Comparison of ENCODE assay signal across 19 cellular contexts in the genomic region with DNA sequence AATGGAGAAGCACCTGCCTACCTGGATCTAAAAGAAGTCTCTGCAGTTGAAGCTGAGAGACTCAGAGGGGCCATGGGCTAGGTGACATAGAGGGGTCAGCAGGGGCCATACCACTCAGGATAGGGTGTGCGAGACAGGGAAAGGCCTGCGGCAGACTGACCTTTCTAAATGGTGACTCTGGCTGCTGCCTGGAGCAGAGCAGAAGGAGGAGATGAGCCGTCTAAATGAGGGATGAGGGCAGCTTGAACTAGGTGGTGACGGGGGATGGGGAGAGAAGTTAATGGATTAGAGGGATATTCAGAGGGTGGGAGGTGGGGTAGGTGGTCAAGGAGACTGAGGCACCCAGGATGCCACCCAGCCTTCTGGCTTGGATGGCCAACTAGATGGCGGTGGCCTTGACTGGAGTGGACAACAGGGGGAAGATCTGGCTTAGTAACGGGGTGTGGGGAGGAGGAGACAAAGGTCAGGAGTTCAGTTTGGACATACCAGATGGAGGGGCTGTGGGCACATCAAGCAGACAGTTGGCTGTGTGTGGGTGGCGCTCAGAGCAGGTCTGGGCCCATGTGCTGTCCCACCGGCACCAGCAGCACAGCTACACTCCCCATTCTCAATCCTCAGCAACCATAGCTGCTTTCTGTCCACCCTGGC. TPM values are rescaled to one million over a fixed set of nuclear protein-coding genes. Genes with fewer than 3 reads are reported as not detected.
DNase-seq lines count a peak whose midpoint lies in the region; ATAC-seq and TF ChIP-seq lines count a peak whose summit lies in the region.
"Had no signal": no experiment of that assay in that cellular context is flagged by ENCODE, and none has a peak within 500 bp of the region (broad histone marks: within the 10 kb centered on the region; RNA-seq: fewer than 3 reads in every experiment).

No MANE protein-coding gene starts in this region.

- H2BK20ac ChIP-seq in IMR-90 (ENCODE audit: low read depth, low read length): no peak overlapping the region

- H3K4me1 ChIP-seq in IMR-90 (ENCODE audit: control insufficient read depth, insufficient read depth, low read length) (no peaks in the 10 kb centered on the region), lung (ENCODE audit: control insufficient read depth in 2 of 2, insufficient read depth in 2 of 2, low read length in 2 of 2) (peaks cover 0 to 4% of the 10 kb centered on the region in 2 donors)

- H3K9me1 ChIP-seq in IMR-90 (ENCODE audit: insufficient read depth, low read length): peaks cover 7% of the 10 kb centered on the region

- peaks cover 70% of the 10 kb centered on the region for H3K4me1 Mint-ChIP-seq in dendritic cell treated with granulocyte-macrophage colony-stimulating factor and Interleukin-4, amounts not matched to agents 40 ng/mL and 50 ng/mL, for 4 days (ENCODE audit: low read depth)
- H3K4me1 Mint-ChIP-seq in stimulated activated memory B cell treated with anti-CD40 and anti-IgM and Interleukin-4, amounts not matched to agents 10 μg/mL and 1 μg/mL and 100 μg/mL, for 72 hours: peaks cover 23% of the 10 kb centered on the region
- H3K4me1 Mint-ChIP-seq in activated CD8-positive, alpha-beta T cell treated with anti-CD3 and anti-CD28 coated beads, Interleukin-2, amount 10 ng/mL, durations not matched to agents 7 days and 5 days (ENCODE audit: low read depth): peaks cover 25% of the 10 kb centered on the region

- H3K4me3 Mint-ChIP-seq in dendritic cell treated with granulocyte-macrophage colony-stimulating factor and Interleukin-4, amounts not matched to agents 40 ng/mL and 50 ng/mL, for 4 days: no peak overlapping the region
- H3K4me3 Mint-ChIP-seq in stimulated activated memory B cell treated with anti-CD40 and anti-IgM and Interleukin-4, amounts not matched to agents 10 μg/mL and 1 μg/mL and 100 μg/mL, for 72 hours: no peak overlapping the region
- H3K4me3 Mint-ChIP-seq in activated CD8-positive, alpha-beta T cell treated with anti-CD3 and anti-CD28 coated beads, Interleukin-2, amount 10 ng/mL, durations not matched to agents 7 days and 5 days: no peak overlapping the region
- H3K4me3 Mint-ChIP-seq: CD14-positive monocyte had no signal

- no peaks in the 10 kb centered on the region for H3K36me3 Mint-ChIP-seq in dendritic cell treated with granulocyte-macrophage colony-stimulating factor and Interleukin-4, amounts not matched to agents 40 ng/mL and 50 ng/mL, for 4 days (ENCODE audit: low read depth)
- no peaks in the 10 kb centered on the region for H3K36me3 Mint-ChIP-seq in stimulated activated memory B cell treated with anti-CD40 and anti-IgM and Interleukin-4, amounts not matched to agents 10 μg/mL and 1 μg/mL and 100 μg/mL, for 72 hours
- no peaks in the 10 kb centered on the region for H3K36me3 Mint-ChIP-seq in activated CD8-positive, alpha-beta T cell treated with anti-CD3 and anti-CD28 coated beads, Interleukin-2, amount 10 ng/mL, durations not matched to agents 7 days and 5 days (ENCODE audit: low read depth)

- TF ChIP-seq RAD21 in IMR-90 (IDR thresholded peaks at IDR 0.05; ENCODE audit: low read length): no peak

- H3K9me3 Mint-ChIP-seq in dendritic cell treated with granulocyte-macrophage colony-stimulating factor and Interleukin-4, amounts not matched to agents 40 ng/mL and 50 ng/mL, for 4 days: no peaks in the 10 kb centered on the region
- no peaks in the 10 kb centered on the region for H3K9me3 Mint-ChIP-seq in stimulated activated memory B cell treated with anti-CD40 and anti-IgM and Interleukin-4, amounts not matched to agents 10 μg/mL and 1 μg/mL and 100 μg/mL, for 72 hours
- no peaks in the 10 kb centered on the region for H3K9me3 Mint-ChIP-seq in activated CD8-positive, alpha-beta T cell treated with anti-CD3 and anti-CD28 coated beads, Interleukin-2, amount 10 ng/mL, durations not matched to agents 7 days and 5 days (ENCODE audit: insufficient read depth)

- peak overlapping the region; percentile 80 for H3K27ac Mint-ChIP-seq in dendritic cell treated with granulocyte-macrophage colony-stimulating factor and Interleukin-4, amounts not matched to agents 40 ng/mL and 50 ng/mL, for 4 days
- H3K27ac Mint-ChIP-seq in stimulated activated memory B cell treated with anti-CD40 and anti-IgM and Interleukin-4, amounts not matched to agents 10 μg/mL and 1 μg/mL and 100 μg/mL, for 72 hours: peak overlapping the region; percentile 2
- no peak overlapping the region for H3K27ac Mint-ChIP-seq in activated CD8-positive, alpha-beta T cell treated with anti-CD3 and anti-CD28 coated beads, Interleukin-2, amount 10 ng/mL, durations not matched to agents 7 days and 5 days

- BruUV-seq in IMR-90 (replicated peaks; lab: Mats Ljungman, UMichigan): no TSS peak

- no peaks in the 10 kb centered on the region for H3K36me3 ChIP-seq in IMR-90 (ENCODE audit: control insufficient read depth, insufficient read depth, low read length)
- H3K36me3 ChIP-seq in lung (ENCODE audit: control insufficient read depth in 2 of 2, insufficient read depth in 2 of 2, low read length in 2 of 2): no peaks in the 10 kb centered on the region
- H3K36me3 ChIP-seq: Peyer's patch had no signal

- POLR2A ChIA-PET in IMR-90 (lab: Charles Lee; ENCODE audit: unreplicated experiment): no interaction called here
- POLR2A ChIA-PET in activated CD8-positive, alpha-beta T cell treated with anti-CD3 and anti-CD28 coated beads, Interleukin-2, amount 10 ng/mL, durations not matched to agents 7 days and 5 days (lab: Charles Lee): no interaction called here

- in situ Hi-C loops in IMR-90 (cut with MboI; ENCODE audit: low sequenced_read_pairs): no loop called here

- TF ChIP-seq CTCF in IMR-90 (conservative IDR thresholded peaks at IDR 0.05; ENCODE audit: low read depth, low read length) (no peak), lung (IDR thresholded peaks at IDR 0.05; ENCODE audit: control extremely low read depth, extremely low read depth) (no peak)

- H3K56ac ChIP-seq in IMR-90 (ENCODE audit: extremely low read depth, insufficient read depth, low read length): no peak overlapping the region

- H2AK5ac ChIP-seq in IMR-90 (ENCODE audit: low read depth, low read length): no peak overlapping the region

- H2BK120ac ChIP-seq in IMR-90 (ENCODE audit: low read depth, low read length): no peak overlapping the region

- peak overlapping the region; percentile 23 for H2AFZ ChIP-seq in IMR-90 (replicated peaks; ENCODE audit: low read length, poor library complexity)

- no peak for TF ChIP-seq POLR2A in IMR-90 (IDR thresholded peaks at IDR 0.05; ENCODE audit: low read depth, low read length)

- H2BK15ac ChIP-seq in IMR-90 (ENCODE audit: low read depth, low read length): no peak overlapping the region

- peaks cover 12% of the 10 kb centered on the region; the same call in 1 of the 2 replicates for H3K27me3 ChIP-seq in IMR-90 (ENCODE audit: control insufficient read depth, insufficient read depth, low read length)
- no peaks in the 10 kb centered on the region for H3K27me3 ChIP-seq in lung (ENCODE audit: control insufficient read depth, insufficient read depth)
- H3K27me3 ChIP-seq: Peyer's patch had no signal

- WGBS in IMR-90 (ENCODE audit: extremely low coverage in 2 of 2, insufficient read length in 1 of 2), 2 experiments: 50% methylated on average over 4 of the region's 8 CpGs; no CpG with 5 or more reads in 1 of the 2 experiments
- WGBS in lung, 2 donors: 78 to 86% methylated on average over 8 of the region's 8 CpGs

- no peak overlapping the region for H3K14ac ChIP-seq in IMR-90 (replicated peaks; ENCODE audit: low read depth, low read length)

- H4K20me1 ChIP-seq in IMR-90 (ENCODE audit: insufficient read depth, low read length): no peaks in the 10 kb centered on the region

- intact Hi-C loops in IMR-90 (cut with micrococcal nuclease): no loop called here
- intact Hi-C loops in dendritic cell treated with granulocyte-macrophage colony-stimulating factor and Interleukin-4, amounts not matched to agents 40 ng/mL and 50 ng/mL, for 4 days (cut with micrococcal nuclease): no loop called here

- no peak overlapping the region for H4K8ac ChIP-seq in IMR-90 (ENCODE audit: low read depth in 2 of 2, low read length in 2 of 2)

- CTCF ChIA-PET in IMR-90 (lab: Yijun Ruan, JAX): no interaction called here
- CTCF ChIA-PET in activated CD8-positive, alpha-beta T cell treated with anti-CD3 and anti-CD28 coated beads, Interleukin-2, amount 10 ng/mL, durations not matched to agents 7 days and 5 days (lab: Charles Lee): no interaction called here

- DNase-seq in IMR-90 (no peak), lung (ENCODE audit: low spot score) (peak; percentile 25)
- no peak for DNase-seq in effector CD4-positive, alpha-beta T cell
- DNase-seq in activated CD8-positive, alpha-beta T cell treated with anti-CD3 and anti-CD28 coated beads, Interleukin-2, amount 10 ng/mL, durations not matched to agents 7 days and 5 days: no peak
- DNase-seq: ACHN, AML-193, COR-L47, DMS153, NCI-H1048, NCI-H146, NCI-H510A treated with DMSO at 0.1 percent for 48 hours, Peyer's patch had no signal

- dilution Hi-C loops in IMR-90 (cut with HindIII; ENCODE audit: low sequenced_read_pairs, unreplicated experiment): no loop called here

- H4K5ac ChIP-seq in IMR-90 (ENCODE audit: low read depth, low read length): no peak overlapping the region

- H3K27ac ChIP-seq in IMR-90 (ENCODE audit: insufficient read depth, low read length): no peak overlapping the region
- no peak overlapping the region for H3K27ac ChIP-seq in lung (ENCODE audit: low read depth in 1 of 2, low read length in 1 of 2)
- H3K27ac ChIP-seq: Peyer's patch had no signal

- H3K27me3 Mint-ChIP-seq in dendritic cell treated with granulocyte-macrophage colony-stimulating factor and Interleukin-4, amounts not matched to agents 40 ng/mL and 50 ng/mL, for 4 days: no peaks in the 10 kb centered on the region
- H3K27me3 Mint-ChIP-seq in stimulated activated memory B cell treated with anti-CD40 and anti-IgM and Interleukin-4, amounts not matched to agents 10 μg/mL and 1 μg/mL and 100 μg/mL, for 72 hours: no peaks in the 10 kb centered on the region
- H3K27me3 Mint-ChIP-seq in activated CD8-positive, alpha-beta T cell treated with anti-CD3 and anti-CD28 coated beads, Interleukin-2, amount 10 ng/mL, durations not matched to agents 7 days and 5 days (ENCODE audit: low read depth): peaks cover 4% of the 10 kb centered on the region

- no peak overlapping the region for H3K9ac ChIP-seq in IMR-90 (ENCODE audit: low read depth, low read length)

- H3K9me3 ChIP-seq in IMR-90 (ENCODE audit: control insufficient read depth, insufficient read depth, low read length): no peaks in the 10 kb centered on the region
- peaks cover 0 to 2% of the 10 kb centered on the region in 2 donors for H3K9me3 ChIP-seq in lung (ENCODE audit: control insufficient read depth in 2 of 2, insufficient read depth in 1 of 2, low read length in 1 of 2)
- H3K9me3 ChIP-seq: Peyer's patch had no signal

- H3K4me2 ChIP-seq in IMR-90 (ENCODE audit: low read depth, low read length): no peak overlapping the region

- H3K4me3 ChIP-seq in IMR-90 (ENCODE audit: insufficient read depth, low read depth, low read length) (no peak overlapping the region), lung (no peak overlapping the region)
- H3K4me3 ChIP-seq: Peyer's patch had no signal

- H3K18ac ChIP-seq in IMR-90 (ENCODE audit: low read depth, low read length): no peak overlapping the region

- H3K79me1 ChIP-seq in IMR-90 (ENCODE audit: low read depth in 1 of 2, low read length in 2 of 2): peaks cover 13 to 19% of the 10 kb centered on the region in 2 experiments

- H3K23ac ChIP-seq in IMR-90 (ENCODE audit: low read depth, low read length): no peak overlapping the region

- H4K91ac ChIP-seq in IMR-90 (ENCODE audit: insufficient read depth, low read depth, low read length): no peak overlapping the region

- H2BK5ac ChIP-seq in IMR-90 (ENCODE audit: low read depth, low read length, poor library complexity, severe bottlenecking): no peak overlapping the region

- H3K4ac ChIP-seq in IMR-90 (ENCODE audit: low read depth, low read length): no peak overlapping the region

- ATAC-seq in IMR-90 (ENCODE audit: low read depth) (no peak), lung (ENCODE audit: insufficient read depth, low FRiP score) (no peak), HG02885 (IDR thresholded peaks at IDR 0.05; ENCODE audit: poor library complexity, unreplicated experiment) (no peak)
- ATAC-seq in stimulated activated memory B cell treated with anti-CD40 and anti-IgM and Interleukin-4, amounts not matched to agents 10 μg/mL and 1 μg/mL and 100 μg/mL, for 72 hours: no peak
- ATAC-seq in activated CD8-positive, alpha-beta T cell treated with anti-CD3 and anti-CD28 coated beads, Interleukin-2, amount 10 ng/mL, durations not matched to agents 7 days and 5 days: no peak
- ATAC-seq: Right ventricle myocardium inferior had no signal

- H2AK9ac ChIP-seq in IMR-90 (replicated peaks; ENCODE audit: low read depth, low read length, poor library complexity): no peak overlapping the region

RNA-seq across cellular contexts. Expression of a gene that starts 3.2 kb away (rescaled TPM):
- total RNA-seq in IMR-90 (2012; rRNA removed) (not detected in 2 replicates), lung (under 1 TPM; 0.11 to 0.34 TPM)
- polyA plus RNA-seq in IMR-90 (2012; rRNA removed) (not detected in 2 replicates), lung (under 1 TPM; 0.35 to 0.50 TPM)
- polyA plus RNA-seq in IMR-90 (2012; cell fraction: cytosol; rRNA removed): not detected in 2 replicates
- polyA plus RNA-seq in IMR-90 (2012; cell fraction: nucleus; rRNA removed; ENCODE audit: low replicate concordance): not detected in 2 replicates
- total RNA-seq in activated CD8-positive, alpha-beta T cell treated with anti-CD3 and anti-CD28 coated beads, Interleukin-2, amount 10 ng/mL, durations not matched to agents 7 days and 5 days: not detected
- total RNA-seq: H1, MCF 10A, Peyer's patch, Right ventricle myocardium inferior had no signal
- polyA plus RNA-seq: H1 had no signal

RNA-seq across cellular contexts. Expression of a gene that starts 3.5 kb away (rescaled TPM):
- total RNA-seq in IMR-90 (2012; rRNA removed) (16.9 and 24.7 TPM in 2 replicates), lung (10 to 100 TPM; 29.4 to 39.9 TPM)
- polyA plus RNA-seq in IMR-90 (2012; rRNA removed) (6.6 and 10.3 TPM in 2 replicates), lung (1 to 10 TPM; 5.8 to 8.7 TPM)
- 2.0 and 2.8 TPM in 2 replicates for polyA plus RNA-seq in IMR-90 (2012; cell fraction: cytosol; rRNA removed)
- 6.6 and 9.1 TPM in 2 replicates for polyA plus RNA-seq in IMR-90 (2012; cell fraction: nucleus; rRNA removed; ENCODE audit: low replicate concordance)
- 10 to 100 TPM; 21.9 to 23.7 TPM for total RNA-seq in activated CD8-positive, alpha-beta T cell treated with anti-CD3 and anti-CD28 coated beads, Interleukin-2, amount 10 ng/mL, durations not matched to agents 7 days and 5 days

RNA-seq across cellular contexts. Expression of a gene that starts 20.4 kb away (rescaled TPM):
- total RNA-seq in IMR-90 (2012; rRNA removed): 0.72 and 1.1 TPM in 2 replicates
- polyA plus RNA-seq in IMR-90 (2012; rRNA removed): 0.94 and 1.3 TPM in 2 replicates
- polyA plus RNA-seq in IMR-90 (2012; cell fraction: cytosol; rRNA removed): 0.22 and 0.54 TPM in 2 replicates
- polyA plus RNA-seq in IMR-90 (2012; cell fraction: nucleus; rRNA removed; ENCODE audit: low replicate concordance): 3.2 and 4.1 TPM in 2 replicates
- total RNA-seq in lung: 1 to 10 TPM in 1 of 2 donors, under 1 TPM in 1; 0.54 to 2.6 TPM
- 1 to 10 TPM in 1 of 2 donors, under 1 TPM in 1; 0.76 to 3.2 TPM for polyA plus RNA-seq in lung
- not detected for total RNA-seq in activated CD8-positive, alpha-beta T cell treated with anti-CD3 and anti-CD28 coated beads, Interleukin-2, amount 10 ng/mL, durations not matched to agents 7 days and 5 days
- total RNA-seq: H1, MCF 10A had no signal
- polyA plus RNA-seq: CD14-positive monocyte, H1 had no signal

RNA-seq across cellular contexts. Expression of a gene that starts 56.3 kb away (rescaled TPM):
- total RNA-seq in IMR-90 (2012; rRNA removed) (0.28 and 0.36 TPM in 2 replicates), lung (10 to 100 TPM in 1 of 2 donors, 1 to 10 TPM in 1; 7.5 to 33.8 TPM)
- polyA plus RNA-seq in IMR-90 (2012; rRNA removed) (0.26 and 0.67 TPM in 2 replicates), lung (10 to 100 TPM in 1 of 2 donors, 1 to 10 TPM in 1; 4.5 to 16.5 TPM)
- 0.02 and 0.09 TPM in 2 replicates for polyA plus RNA-seq in IMR-90 (2012; cell fraction: cytosol; rRNA removed)
- polyA plus RNA-seq in IMR-90 (2012; cell fraction: nucleus; rRNA removed; ENCODE audit: low replicate concordance): 5.8 and 6.1 TPM in 2 replicates
- 10 to 100 TPM; 15.1 to 16.3 TPM for total RNA-seq in activated CD8-positive, alpha-beta T cell treated with anti-CD3 and anti-CD28 coated beads, Interleukin-2, amount 10 ng/mL, durations not matched to agents 7 days and 5 days
